In the genomic region with DNA sequence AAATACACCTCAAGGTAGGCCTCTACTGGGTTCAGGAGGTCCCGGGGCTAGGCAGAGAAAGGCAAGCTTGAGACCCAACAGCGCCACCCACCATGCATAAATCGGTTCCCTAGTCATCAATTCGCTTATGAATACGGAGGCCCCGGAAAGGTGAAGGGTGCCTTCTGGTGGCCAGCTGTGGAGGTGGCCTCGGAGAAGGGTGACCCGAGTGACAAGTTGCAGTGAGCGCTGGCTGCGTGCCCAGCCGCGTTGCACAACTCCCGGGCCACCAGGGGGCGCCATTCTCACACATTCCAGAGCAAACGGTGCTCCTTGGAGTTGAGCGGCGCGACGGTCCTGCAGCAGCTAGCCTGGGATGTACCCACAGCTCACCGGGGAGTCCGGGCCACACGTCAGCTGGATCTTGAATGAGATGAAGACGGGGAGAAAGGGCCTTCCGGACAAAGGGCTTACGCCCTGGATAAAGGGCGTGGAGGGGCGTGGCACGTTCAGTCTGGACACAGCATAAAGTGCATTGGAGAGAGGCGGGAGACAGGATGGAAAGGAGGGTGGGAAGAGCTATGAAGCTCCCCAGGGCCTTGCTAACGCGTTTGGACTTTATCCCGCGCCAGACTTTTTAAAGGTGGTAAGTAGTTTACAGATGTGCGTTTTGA, we compare ENCODE assay signal across 1 cellular context.
TF ChIP-seq lines count a peak whose summit lies in the region.

No MANE protein-coding gene starts in this region.

TF ChIP-seq in K562, 482 proteins besides CTCF, POLR2A, EP300 and RAD21 (continued from another document and continues in another):
- no peak for TF ChIP-seq NFYB (IDR thresholded peaks at IDR 0.05; ENCODE audit: extremely low read depth, insufficient read length)
- TF ChIP-seq ZFP1 (CRISPR knock-in tag; IDR thresholded peaks at IDR 0.05): no peak
- no peak for TF ChIP-seq THRAP3 (IDR thresholded peaks at IDR 0.05; ENCODE audit: borderline replicate concordance)
- no peak for TF ChIP-seq SNIP1 (IDR thresholded peaks at IDR 0.05; ENCODE audit: low read depth)
- TF ChIP-seq ZNF57 (CRISPR knock-in tag; IDR thresholded peaks at IDR 0.05): no peak
- peak; percentile 37; the same call in 1 of the 2 replicates for TF ChIP-seq RBFOX2 (IDR thresholded peaks at IDR 0.05; ENCODE audit: low read depth, low read length)
- TF ChIP-seq, protein P1, sequence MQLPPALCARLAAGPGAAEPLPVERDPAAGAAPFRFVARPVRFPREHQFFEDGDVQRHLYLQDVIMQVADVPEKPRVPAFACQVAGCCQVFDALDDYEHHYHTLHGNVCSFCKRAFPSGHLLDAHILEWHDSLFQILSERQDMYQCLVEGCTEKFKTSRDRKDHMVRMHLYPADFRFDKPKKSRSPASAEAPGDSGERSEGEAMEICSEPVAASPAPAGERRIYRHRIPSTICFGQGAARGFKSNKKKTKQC (CRISPR knock-in tag; IDR thresholded peaks at IDR 0.05): peak; percentile 73
- TF ChIP-seq, protein P2, sequence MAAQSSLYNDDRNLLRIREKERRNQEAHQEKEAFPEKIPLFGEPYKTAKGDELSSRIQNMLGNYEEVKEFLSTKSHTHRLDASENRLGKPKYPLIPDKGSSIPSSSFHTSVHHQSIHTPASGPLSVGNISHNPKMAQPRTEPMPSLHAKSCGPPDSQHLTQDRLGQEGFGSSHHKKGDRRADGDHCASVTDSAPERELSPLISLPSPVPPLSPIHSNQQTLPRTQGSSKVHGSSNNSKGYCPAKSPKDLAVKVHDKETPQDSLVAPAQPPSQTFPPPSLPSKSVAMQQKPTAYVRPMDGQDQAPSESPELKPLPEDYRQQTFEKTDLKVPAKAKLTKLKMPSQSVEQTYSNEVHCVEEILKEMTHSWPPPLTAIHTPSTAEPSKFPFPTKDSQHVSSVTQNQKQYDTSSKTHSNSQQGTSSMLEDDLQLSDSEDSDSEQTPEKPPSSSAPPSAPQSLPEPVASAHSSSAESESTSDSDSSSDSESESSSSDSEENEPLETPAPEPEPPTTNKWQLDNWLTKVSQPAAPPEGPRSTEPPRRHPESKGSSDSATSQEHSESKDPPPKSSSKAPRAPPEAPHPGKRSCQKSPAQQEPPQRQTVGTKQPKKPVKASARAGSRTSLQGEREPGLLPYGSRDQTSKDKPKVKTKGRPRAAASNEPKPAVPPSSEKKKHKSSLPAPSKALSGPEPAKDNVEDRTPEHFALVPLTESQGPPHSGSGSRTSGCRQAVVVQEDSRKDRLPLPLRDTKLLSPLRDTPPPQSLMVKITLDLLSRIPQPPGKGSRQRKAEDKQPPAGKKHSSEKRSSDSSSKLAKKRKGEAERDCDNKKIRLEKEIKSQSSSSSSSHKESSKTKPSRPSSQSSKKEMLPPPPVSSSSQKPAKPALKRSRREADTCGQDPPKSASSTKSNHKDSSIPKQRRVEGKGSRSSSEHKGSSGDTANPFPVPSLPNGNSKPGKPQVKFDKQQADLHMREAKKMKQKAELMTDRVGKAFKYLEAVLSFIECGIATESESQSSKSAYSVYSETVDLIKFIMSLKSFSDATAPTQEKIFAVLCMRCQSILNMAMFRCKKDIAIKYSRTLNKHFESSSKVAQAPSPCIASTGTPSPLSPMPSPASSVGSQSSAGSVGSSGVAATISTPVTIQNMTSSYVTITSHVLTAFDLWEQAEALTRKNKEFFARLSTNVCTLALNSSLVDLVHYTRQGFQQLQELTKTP (IDR thresholded peaks at IDR 0.05; ENCODE audit: low read depth in 1 of 2, partially characterized antibody in 2 of 2): no peak
- no peak for TF ChIP-seq ZNF124 (CRISPR knock-in tag; IDR thresholded peaks at IDR 0.05)
- TF ChIP-seq FOXK2 (conservative IDR thresholded peaks at IDR 0.05 in 1 of 2, IDR thresholded peaks at IDR 0.05 in 1 of 2; ENCODE audit: low read depth in 2 of 2): peak; percentile 11 to 39; a peak in 1 of 4 replicates
- TF ChIP-seq MTF1 (CRISPR knock-in tag; IDR thresholded peaks at IDR 0.05; ENCODE audit: borderline replicate concordance): no peak
- no peak for TF ChIP-seq POLR2AphosphoS2 (IDR thresholded peaks at IDR 0.05; ENCODE audit: low read length)
- peak; percentile 82 for TF ChIP-seq SOX6 (IDR thresholded peaks at IDR 0.05)
- no peak for TF ChIP-seq MED1 (CRISPR knock-in tag; IDR thresholded peaks at IDR 0.05; ENCODE audit: borderline replicate concordance)
- TF ChIP-seq TAF15 (IDR thresholded peaks at IDR 0.05; ENCODE audit: low read depth, low read length): no peak
- no peak for TF ChIP-seq NEUROD1 (IDR thresholded peaks at IDR 0.05; ENCODE audit: borderline replicate concordance, low read depth, low read length, partially characterized antibody)
- no peak for TF ChIP-seq IFI16 (CRISPR knock-in tag; IDR thresholded peaks at IDR 0.05)
- no peak for TF ChIP-seq MYBL2 (IDR thresholded peaks at IDR 0.05; ENCODE audit: low read depth)
- no peak for TF ChIP-seq MYBL2 (CRISPR knock-in tag; IDR thresholded peaks at IDR 0.05; ENCODE audit: borderline replicate concordance)
- TF ChIP-seq CSDE1 (IDR thresholded peaks at IDR 0.05): no peak
- TF ChIP-seq, protein P3, sequence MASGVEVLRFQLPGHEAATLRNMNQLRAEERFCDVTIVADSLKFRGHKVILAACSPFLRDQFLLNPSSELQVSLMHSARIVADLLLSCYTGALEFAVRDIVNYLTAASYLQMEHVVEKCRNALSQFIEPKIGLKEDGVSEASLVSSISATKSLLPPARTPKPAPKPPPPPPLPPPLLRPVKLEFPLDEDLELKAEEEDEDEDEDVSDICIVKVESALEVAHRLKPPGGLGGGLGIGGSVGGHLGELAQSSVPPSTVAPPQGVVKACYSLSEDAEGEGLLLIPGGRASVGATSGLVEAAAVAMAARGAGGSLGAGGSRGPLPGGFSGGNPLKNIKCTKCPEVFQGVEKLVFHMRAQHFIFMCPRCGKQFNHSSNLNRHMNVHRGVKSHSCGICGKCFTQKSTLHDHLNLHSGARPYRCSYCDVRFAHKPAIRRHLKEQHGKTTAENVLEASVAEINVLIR (CRISPR knock-in tag; IDR thresholded peaks at IDR 0.05): no peak
- no peak for TF ChIP-seq ZNF785 (CRISPR knock-in tag; IDR thresholded peaks at IDR 0.05)
- TF ChIP-seq HDAC2 (IDR thresholded peaks at IDR 0.05): peak; percentile 67; the same call in 1 of the 2 replicates
- TF ChIP-seq, protein P4, sequence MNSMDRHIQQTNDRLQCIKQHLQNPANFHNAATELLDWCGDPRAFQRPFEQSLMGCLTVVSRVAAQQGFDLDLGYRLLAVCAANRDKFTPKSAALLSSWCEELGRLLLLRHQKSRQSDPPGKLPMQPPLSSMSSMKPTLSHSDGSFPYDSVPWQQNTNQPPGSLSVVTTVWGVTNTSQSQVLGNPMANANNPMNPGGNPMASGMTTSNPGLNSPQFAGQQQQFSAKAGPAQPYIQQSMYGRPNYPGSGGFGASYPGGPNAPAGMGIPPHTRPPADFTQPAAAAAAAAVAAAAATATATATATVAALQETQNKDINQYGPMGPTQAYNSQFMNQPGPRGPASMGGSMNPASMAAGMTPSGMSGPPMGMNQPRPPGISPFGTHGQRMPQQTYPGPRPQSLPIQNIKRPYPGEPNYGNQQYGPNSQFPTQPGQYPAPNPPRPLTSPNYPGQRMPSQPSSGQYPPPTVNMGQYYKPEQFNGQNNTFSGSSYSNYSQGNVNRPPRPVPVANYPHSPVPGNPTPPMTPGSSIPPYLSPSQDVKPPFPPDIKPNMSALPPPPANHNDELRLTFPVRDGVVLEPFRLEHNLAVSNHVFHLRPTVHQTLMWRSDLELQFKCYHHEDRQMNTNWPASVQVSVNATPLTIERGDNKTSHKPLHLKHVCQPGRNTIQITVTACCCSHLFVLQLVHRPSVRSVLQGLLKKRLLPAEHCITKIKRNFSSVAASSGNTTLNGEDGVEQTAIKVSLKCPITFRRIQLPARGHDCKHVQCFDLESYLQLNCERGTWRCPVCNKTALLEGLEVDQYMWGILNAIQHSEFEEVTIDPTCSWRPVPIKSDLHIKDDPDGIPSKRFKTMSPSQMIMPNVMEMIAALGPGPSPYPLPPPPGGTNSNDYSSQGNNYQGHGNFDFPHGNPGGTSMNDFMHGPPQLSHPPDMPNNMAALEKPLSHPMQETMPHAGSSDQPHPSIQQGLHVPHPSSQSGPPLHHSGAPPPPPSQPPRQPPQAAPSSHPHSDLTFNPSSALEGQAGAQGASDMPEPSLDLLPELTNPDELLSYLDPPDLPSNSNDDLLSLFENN (IDR thresholded peaks at IDR 0.05; ENCODE audit: low read depth in 2 of 2, low read length in 2 of 2): 0 out of 4 replicates have a peak, but pooled peaks of 1 of the 2 experiments have one; percentile 9
- no peak for TF ChIP-seq ZNF717 (CRISPR knock-in tag; IDR thresholded peaks at IDR 0.05)
- TF ChIP-seq ZNF174 (CRISPR knock-in tag; IDR thresholded peaks at IDR 0.05): no peak
- TF ChIP-seq FOXA3 (CRISPR knock-in tag; conservative IDR thresholded peaks at IDR 0.05 in 1 of 2, IDR thresholded peaks at IDR 0.05 in 1 of 2): no peak
- TF ChIP-seq, protein P5, sequence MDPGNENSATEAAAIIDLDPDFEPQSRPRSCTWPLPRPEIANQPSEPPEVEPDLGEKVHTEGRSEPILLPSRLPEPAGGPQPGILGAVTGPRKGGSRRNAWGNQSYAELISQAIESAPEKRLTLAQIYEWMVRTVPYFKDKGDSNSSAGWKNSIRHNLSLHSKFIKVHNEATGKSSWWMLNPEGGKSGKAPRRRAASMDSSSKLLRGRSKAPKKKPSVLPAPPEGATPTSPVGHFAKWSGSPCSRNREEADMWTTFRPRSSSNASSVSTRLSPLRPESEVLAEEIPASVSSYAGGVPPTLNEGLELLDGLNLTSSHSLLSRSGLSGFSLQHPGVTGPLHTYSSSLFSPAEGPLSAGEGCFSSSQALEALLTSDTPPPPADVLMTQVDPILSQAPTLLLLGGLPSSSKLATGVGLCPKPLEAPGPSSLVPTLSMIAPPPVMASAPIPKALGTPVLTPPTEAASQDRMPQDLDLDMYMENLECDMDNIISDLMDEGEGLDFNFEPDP (CRISPR knock-in tag; IDR thresholded peaks at IDR 0.05): no peak
- TF ChIP-seq, protein P6, sequence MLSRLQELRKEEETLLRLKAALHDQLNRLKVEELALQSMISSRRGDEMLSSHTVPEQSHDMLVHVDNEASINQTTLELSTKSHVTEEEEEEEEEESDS (CRISPR knock-in tag; IDR thresholded peaks at IDR 0.05): no peak
- TF ChIP-seq CBX1 (IDR thresholded peaks at IDR 0.05; ENCODE audit: low read depth): peak; percentile 56; the same call in 1 of the 2 replicates
- no peak for TF ChIP-seq KAT8 (IDR thresholded peaks at IDR 0.05; ENCODE audit: low read depth)
- TF ChIP-seq, protein P7, sequence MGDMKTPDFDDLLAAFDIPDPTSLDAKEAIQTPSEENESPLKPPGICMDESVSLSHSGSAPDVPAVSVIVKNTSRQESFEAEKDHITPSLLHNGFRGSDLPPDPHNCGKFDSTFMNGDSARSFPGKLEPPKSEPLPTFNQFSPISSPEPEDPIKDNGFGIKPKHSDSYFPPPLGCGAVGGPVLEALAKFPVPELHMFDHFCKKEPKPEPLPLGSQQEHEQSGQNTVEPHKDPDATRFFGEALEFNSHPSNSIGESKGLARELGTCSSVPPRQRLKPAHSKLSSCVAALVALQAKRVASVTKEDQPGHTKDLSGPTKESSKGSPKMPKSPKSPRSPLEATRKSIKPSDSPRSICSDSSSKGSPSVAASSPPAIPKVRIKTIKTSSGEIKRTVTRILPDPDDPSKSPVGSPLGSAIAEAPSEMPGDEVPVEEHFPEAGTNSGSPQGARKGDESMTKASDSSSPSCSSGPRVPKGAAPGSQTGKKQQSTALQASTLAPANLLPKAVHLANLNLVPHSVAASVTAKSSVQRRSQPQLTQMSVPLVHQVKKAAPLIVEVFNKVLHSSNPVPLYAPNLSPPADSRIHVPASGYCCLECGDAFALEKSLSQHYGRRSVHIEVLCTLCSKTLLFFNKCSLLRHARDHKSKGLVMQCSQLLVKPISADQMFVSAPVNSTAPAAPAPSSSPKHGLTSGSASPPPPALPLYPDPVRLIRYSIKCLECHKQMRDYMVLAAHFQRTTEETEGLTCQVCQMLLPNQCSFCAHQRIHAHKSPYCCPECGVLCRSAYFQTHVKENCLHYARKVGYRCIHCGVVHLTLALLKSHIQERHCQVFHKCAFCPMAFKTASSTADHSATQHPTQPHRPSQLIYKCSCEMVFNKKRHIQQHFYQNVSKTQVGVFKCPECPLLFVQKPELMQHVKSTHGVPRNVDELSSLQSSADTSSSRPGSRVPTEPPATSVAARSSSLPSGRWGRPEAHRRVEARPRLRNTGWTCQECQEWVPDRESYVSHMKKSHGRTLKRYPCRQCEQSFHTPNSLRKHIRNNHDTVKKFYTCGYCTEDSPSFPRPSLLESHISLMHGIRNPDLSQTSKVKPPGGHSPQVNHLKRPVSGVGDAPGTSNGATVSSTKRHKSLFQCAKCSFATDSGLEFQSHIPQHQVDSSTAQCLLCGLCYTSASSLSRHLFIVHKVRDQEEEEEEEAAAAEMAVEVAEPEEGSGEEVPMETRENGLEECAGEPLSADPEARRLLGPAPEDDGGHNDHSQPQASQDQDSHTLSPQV (IDR thresholded peaks at IDR 0.05): no peak
- no peak for TF ChIP-seq ZNF589 (CRISPR knock-in tag; IDR thresholded peaks at IDR 0.05; ENCODE audit: low read depth)
- TF ChIP-seq HLTF (IDR thresholded peaks at IDR 0.05): no peak
- peak; percentile 78 for TF ChIP-seq SP1 (CRISPR knock-in tag; IDR thresholded peaks at IDR 0.05)
- no peak for TF ChIP-seq GTF2E2 (tag; IDR thresholded peaks at IDR 0.05)
- TF ChIP-seq ZBED1 (IDR thresholded peaks at IDR 0.05): no peak
- peak; percentile 93 for TF ChIP-seq ZNF263 (CRISPR knock-in tag; IDR thresholded peaks at IDR 0.05; ENCODE audit: borderline replicate concordance)
- TF ChIP-seq FOXP1 (CRISPR knock-in tag; IDR thresholded peaks at IDR 0.05): peak; percentile 29; the same call in 1 of the 2 replicates
- TF ChIP-seq, protein P8, sequence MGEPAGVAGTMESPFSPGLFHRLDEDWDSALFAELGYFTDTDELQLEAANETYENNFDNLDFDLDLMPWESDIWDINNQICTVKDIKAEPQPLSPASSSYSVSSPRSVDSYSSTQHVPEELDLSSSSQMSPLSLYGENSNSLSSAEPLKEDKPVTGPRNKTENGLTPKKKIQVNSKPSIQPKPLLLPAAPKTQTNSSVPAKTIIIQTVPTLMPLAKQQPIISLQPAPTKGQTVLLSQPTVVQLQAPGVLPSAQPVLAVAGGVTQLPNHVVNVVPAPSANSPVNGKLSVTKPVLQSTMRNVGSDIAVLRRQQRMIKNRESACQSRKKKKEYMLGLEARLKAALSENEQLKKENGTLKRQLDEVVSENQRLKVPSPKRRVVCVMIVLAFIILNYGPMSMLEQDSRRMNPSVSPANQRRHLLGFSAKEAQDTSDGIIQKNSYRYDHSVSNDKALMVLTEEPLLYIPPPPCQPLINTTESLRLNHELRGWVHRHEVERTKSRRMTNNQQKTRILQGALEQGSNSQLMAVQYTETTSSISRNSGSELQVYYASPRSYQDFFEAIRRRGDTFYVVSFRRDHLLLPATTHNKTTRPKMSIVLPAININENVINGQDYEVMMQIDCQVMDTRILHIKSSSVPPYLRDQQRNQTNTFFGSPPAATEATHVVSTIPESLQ (CRISPR knock-in tag; IDR thresholded peaks at IDR 0.05): no peak
- TF ChIP-seq ATF7 (IDR thresholded peaks at IDR 0.05): peak; percentile 82
- TF ChIP-seq SAFB2 (IDR thresholded peaks at IDR 0.05; ENCODE audit: borderline replicate concordance, low read depth, low read length, severe bottlenecking): no peak
- TF ChIP-seq ELF2 (CRISPR knock-in tag; IDR thresholded peaks at IDR 0.05): no peak
- TF ChIP-seq BMI1 (IDR thresholded peaks at IDR 0.05; ENCODE audit: low read length): no peak
- TF ChIP-seq, protein P9, sequence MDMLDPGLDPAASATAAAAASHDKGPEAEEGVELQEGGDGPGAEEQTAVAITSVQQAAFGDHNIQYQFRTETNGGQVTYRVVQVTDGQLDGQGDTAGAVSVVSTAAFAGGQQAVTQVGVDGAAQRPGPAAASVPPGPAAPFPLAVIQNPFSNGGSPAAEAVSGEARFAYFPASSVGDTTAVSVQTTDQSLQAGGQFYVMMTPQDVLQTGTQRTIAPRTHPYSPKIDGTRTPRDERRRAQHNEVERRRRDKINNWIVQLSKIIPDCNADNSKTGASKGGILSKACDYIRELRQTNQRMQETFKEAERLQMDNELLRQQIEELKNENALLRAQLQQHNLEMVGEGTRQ (CRISPR knock-in tag; IDR thresholded peaks at IDR 0.05): no peak
- no peak for TF ChIP-seq OTX1 (CRISPR knock-in tag; IDR thresholded peaks at IDR 0.05)
